25 cellular contexts compared by ENCODE assay signal in genomic region chr3:60645801-60646200, GRCh38.
"Had no signal": no experiment of that assay in that cellular context is flagged by ENCODE, and none has a peak within 500 bp of the region (broad histone marks: within the 10 kb centered on the region; RNA-seq: fewer than 3 reads in every experiment).

No MANE protein-coding gene starts in this region.

- H3K4me3 ChIP-seq: adrenal gland, esophagus muscularis mucosa, gastrocnemius medialis, hepatocyte, left ventricle myocardium inferior, mucosa of descending colon, right lobe of liver, skin epidermis, thyroid gland, upper lobe of right lung had no signal

- H3K79me2 ChIP-seq: hepatocyte had no signal

- H3K4me1 ChIP-seq: adrenal gland, gastrocnemius medialis, left ventricle myocardium inferior, right lobe of liver, upper lobe of right lung had no signal

- H3K36me3 ChIP-seq: adrenal gland, esophagus muscularis mucosa, gastrocnemius medialis, left ventricle myocardium inferior, right lobe of liver, thyroid gland, upper lobe of right lung had no signal

- H2AFZ ChIP-seq: hepatocyte had no signal

- H3K4me2 ChIP-seq: hepatocyte had no signal

- DNase-seq: activated CD4-positive, alpha-beta T cell treated with anti-CD3 and anti-CD28 coated beads for 1 hour; activated effector memory CD4-positive, alpha-beta T cell treated with anti-CD3 and anti-CD28 coated beads, Interleukin-2, amount 50 U/mL, for 16 hours; activated naive CD4-positive, alpha-beta T cell treated with anti-CD3 and anti-CD28 coated beads for 36 hours; activated naive CD8-positive, alpha-beta T cell treated with anti-CD3 and anti-CD28 coated beads for 36 hours; activated T-cell treated with anti-CD3 and anti-CD28 coated beads for 4 hours; activated T-cell treated with anti-CD3 and anti-CD28 coated beads, Interleukin-2, amount 50 U/mL, for 72 hours; adrenal gland; caudate nucleus; gastrocnemius medialis; glutamatergic neuron; islet precursor cell; left ventricle myocardium inferior; mucosa of descending colon; right lobe of liver; stimulated activated CD4-positive, alpha-beta T cell treated with anti-CD3 and anti-CD28 coated beads, Interleukin-4, amount 100 ng/mL, for 24 hours; T-helper 17 cell; T1000; thyroid gland; upper lobe of right lung had no signal

- H3K27me3 ChIP-seq: adrenal gland, esophagus muscularis mucosa, gastrocnemius medialis, hepatocyte, right lobe of liver, thyroid gland, upper lobe of right lung had no signal

- H3K9me3 ChIP-seq: adrenal gland, esophagus muscularis mucosa, gastrocnemius medialis, left ventricle myocardium inferior, mucosa of descending colon, right lobe of liver, thyroid gland, upper lobe of right lung had no signal

- H3K27ac ChIP-seq: adrenal gland, esophagus muscularis mucosa, gastrocnemius medialis, hepatocyte, left ventricle myocardium inferior, right lobe of liver, skin epidermis, thyroid gland, upper lobe of right lung had no signal

- ATAC-seq: activated T-cell treated with anti-CD3 and anti-CD28 coated beads, Interleukin-2, amount 50 U/mL, for 72 hours; mucosa of descending colon; natural killer cell treated with Interleukin-12 subunit alpha and Interleukin-12 subunit beta and Interleukin-15 and Interleukin-18, amount 100 ng/mL, for 72 hours; right lobe of liver; stimulated activated effector memory CD8-positive, alpha-beta T cell treated with anti-CD3 and anti-CD28 coated beads, Interleukin-12 subunit alpha, Interleukin-12 subunit beta, amount 100 ng/mL, for 72 hours; T-helper 17 cell; upper lobe of right lung; WTC11 had no signal
